1 cellular context compared by ENCODE assay signal in the genomic region with DNA sequence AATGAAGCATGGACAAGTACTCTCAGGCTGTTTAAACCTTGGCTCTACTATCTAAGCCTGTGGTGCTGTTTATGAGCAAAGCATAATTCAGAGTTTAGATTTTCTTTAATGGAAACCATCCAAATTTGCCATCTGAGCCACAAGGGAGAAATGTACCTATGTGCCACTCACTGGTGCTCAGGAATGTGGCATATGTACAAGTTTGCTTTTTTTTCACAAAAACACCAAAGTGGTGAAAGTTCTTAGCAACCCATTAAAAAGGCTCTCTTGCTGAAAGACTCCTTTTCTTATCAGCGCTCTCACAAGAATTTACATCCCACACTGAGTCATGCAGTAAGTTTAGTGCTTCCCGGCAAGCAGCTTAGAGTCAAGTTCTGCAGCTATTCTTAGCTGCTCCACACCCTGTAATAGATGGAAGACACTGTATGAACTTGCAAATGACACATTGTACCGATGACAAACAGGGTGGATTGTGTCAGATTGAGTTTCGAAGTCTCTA.
TF ChIP-seq lines count a peak whose summit lies in the region.

No MANE protein-coding gene starts in this region.

TF ChIP-seq in H1, 55 proteins besides CTCF, POLR2A, EP300 and RAD21 (continued from another document):
- no peak for TF ChIP-seq CTBP2 (IDR thresholded peaks at IDR 0.05; ENCODE audit: borderline replicate concordance, insufficient read depth, insufficient read length, low read length)
- TF ChIP-seq EGR1 (IDR thresholded peaks at IDR 0.05; ENCODE audit: borderline replicate concordance, low read depth, low read length): no peak
- no peak for TF ChIP-seq GABPA (IDR thresholded peaks at IDR 0.05; ENCODE audit: borderline replicate concordance, insufficient read depth, low read length)
- TF ChIP-seq JUN (IDR thresholded peaks at IDR 0.05; ENCODE audit: low read depth, low read length): no peak
- TF ChIP-seq CHD1 (IDR thresholded peaks at IDR 0.05; ENCODE audit: low read depth, low read length): no peak
- no peak for TF ChIP-seq RNF2 (IDR thresholded peaks at IDR 0.05; ENCODE audit: borderline replicate concordance, low read depth, low read length, missing control alignments, poor library complexity, severe bottlenecking)
- no peak for TF ChIP-seq KDM4A (IDR thresholded peaks at IDR 0.05; ENCODE audit: low read depth, low read length, severe bottlenecking)
- TF ChIP-seq BACH1 (IDR thresholded peaks at IDR 0.05; ENCODE audit: low read length): no peak
- TF ChIP-seq EZH2 (IDR thresholded peaks at IDR 0.05; ENCODE audit: low read depth, low read length, severe bottlenecking): no peak
- TF ChIP-seq SIRT6 (IDR thresholded peaks at IDR 0.05; ENCODE audit: low read length): no peak
- TF ChIP-seq CBX5 (IDR thresholded peaks at IDR 0.05; ENCODE audit: low read depth, low read length): no peak
- no peak for TF ChIP-seq SRF (IDR thresholded peaks at IDR 0.05; ENCODE audit: low read depth, low read length)
- TF ChIP-seq HDAC6 (IDR thresholded peaks at IDR 0.05; ENCODE audit: low read depth, low read length): no peak
- no peak for TF ChIP-seq NANOG (IDR thresholded peaks at IDR 0.05; ENCODE audit: insufficient read depth, low read depth, low read length, poor library complexity, severe bottlenecking)
- no peak for TF ChIP-seq SP1 (IDR thresholded peaks at IDR 0.05; ENCODE audit: low read depth, low read length)
